In the genomic region with DNA sequence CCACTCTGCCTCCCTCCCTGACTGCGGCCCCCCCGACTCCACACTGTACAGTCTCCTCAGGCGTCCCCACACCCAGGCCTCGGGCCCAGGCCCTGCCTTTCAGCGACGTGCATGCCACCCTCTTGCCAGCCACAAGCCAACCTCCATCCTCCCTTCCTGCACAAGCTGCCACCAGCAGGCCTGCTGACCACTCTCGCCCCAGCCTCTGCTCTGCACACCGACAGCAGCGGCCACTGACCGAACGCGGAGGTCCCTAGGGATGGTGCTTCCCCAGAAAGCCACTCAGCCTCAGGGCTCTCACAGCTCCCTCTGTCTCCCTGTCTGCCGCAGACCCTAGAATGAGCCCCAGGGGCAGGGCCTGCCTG, we compare ENCODE assay signal across 1 cellular context.
TF ChIP-seq lines count a peak whose summit lies in the region.

No MANE protein-coding gene starts in this region.

TF ChIP-seq in K562, 482 proteins besides CTCF, POLR2A, EP300 and RAD21:
- TF ChIP-seq POLR2G (IDR thresholded peaks at IDR 0.05; ENCODE audit: low read depth, low read length) = peak; percentile 53
- TF ChIP-seq, protein P1, sequence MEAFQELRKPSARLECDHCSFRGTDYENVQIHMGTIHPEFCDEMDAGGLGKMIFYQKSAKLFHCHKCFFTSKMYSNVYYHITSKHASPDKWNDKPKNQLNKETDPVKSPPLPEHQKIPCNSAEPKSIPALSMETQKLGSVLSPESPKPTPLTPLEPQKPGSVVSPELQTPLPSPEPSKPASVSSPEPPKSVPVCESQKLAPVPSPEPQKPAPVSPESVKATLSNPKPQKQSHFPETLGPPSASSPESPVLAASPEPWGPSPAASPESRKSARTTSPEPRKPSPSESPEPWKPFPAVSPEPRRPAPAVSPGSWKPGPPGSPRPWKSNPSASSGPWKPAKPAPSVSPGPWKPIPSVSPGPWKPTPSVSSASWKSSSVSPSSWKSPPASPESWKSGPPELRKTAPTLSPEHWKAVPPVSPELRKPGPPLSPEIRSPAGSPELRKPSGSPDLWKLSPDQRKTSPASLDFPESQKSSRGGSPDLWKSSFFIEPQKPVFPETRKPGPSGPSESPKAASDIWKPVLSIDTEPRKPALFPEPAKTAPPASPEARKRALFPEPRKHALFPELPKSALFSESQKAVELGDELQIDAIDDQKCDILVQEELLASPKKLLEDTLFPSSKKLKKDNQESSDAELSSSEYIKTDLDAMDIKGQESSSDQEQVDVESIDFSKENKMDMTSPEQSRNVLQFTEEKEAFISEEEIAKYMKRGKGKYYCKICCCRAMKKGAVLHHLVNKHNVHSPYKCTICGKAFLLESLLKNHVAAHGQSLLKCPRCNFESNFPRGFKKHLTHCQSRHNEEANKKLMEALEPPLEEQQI (IDR thresholded peaks at IDR 0.05) = no peak
